Comparison of ENCODE assay signal across 22 cellular contexts in the genomic region with DNA sequence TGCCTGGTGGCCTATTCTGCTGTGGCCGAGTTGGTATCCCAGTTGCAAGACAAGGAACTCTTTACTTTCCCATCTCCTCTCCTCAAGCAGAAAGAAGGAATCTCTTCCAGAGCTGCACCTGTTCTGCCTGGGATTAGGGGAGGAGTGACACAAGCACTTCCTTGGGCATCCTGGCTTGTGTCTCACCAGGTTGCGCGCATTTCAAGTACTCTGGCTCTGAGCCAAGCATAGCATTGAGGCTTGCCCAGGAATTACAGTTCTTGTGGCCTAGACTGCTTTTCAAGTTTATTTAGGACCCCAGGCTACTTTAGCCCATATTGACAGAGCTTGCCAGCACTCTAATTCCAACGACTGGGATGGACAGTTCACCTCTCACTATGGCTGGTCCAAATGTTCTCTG.
A peak's percentile ranks its signal among the peaks of the same experiment; 100 is the strongest.
DNase-seq lines count a peak whose midpoint lies in the region; TF ChIP-seq lines count a peak whose summit lies in the region.
"Had no signal": no experiment of that assay in that cellular context is flagged by ENCODE, and none has a peak within 500 bp of the region (broad histone marks: within the 10 kb centered on the region; RNA-seq: fewer than 3 reads in every experiment).

No MANE protein-coding gene starts in this region.

- H3K27me3 ChIP-seq in tibial artery, result no peaks in the 10 kb centered on the region
- H3K27me3 ChIP-seq: ascending aorta, tibial nerve had no signal

- no peak overlapping the region for H3K27ac ChIP-seq in tibial artery
- H3K27ac ChIP-seq: ascending aorta, KMS-11, skin epidermis, tibial nerve had no signal

- peaks cover 0 to under 1% (median 0%) of the 10 kb centered on the region in 3 donors for H3K9me3 ChIP-seq in tibial artery

- H3K4me3 ChIP-seq in tibial artery, result no peak overlapping the region
- H3K4me3 ChIP-seq: ascending aorta, skin epidermis, tibial nerve had no signal

- no peak for TF ChIP-seq CTCF in tibial artery (IDR thresholded peaks at IDR 0.05)

- intact Hi-C loops in tibial artery (cut with DNase I; ENCODE audit: low total_unique reads), result no loop called here

- no peaks in the 10 kb centered on the region for H3K36me3 ChIP-seq in tibial artery
- H3K36me3 ChIP-seq: ascending aorta had no signal

- peak in 2 of 3 experiments; percentile 55 to 61 for DNase-seq in NCI-H1417 (lab: John Stamatoyannopoulos, UW)
- no peak for DNase-seq in NCI-H1417 treated with DMSO at 0.1 percent for 48 hours (lab: John Stamatoyannopoulos, UW)
- DNase-seq in NCI-H1105 (lab: John Stamatoyannopoulos, UW), result peak; percentile 80
- DNase-seq in NCI-H510A (lab: John Stamatoyannopoulos, UW), result peak; percentile 4
- DNase-seq in kidney tubule cell (ENCODE audit: low spot score), result peak; percentile 22
- no peak for DNase-seq in ecto neural progenitor cell (ENCODE audit: low spot score)
- no peak for DNase-seq in tibial artery
- DNase-seq in NOMO-1 treated with dmso at 0.1 percent for 144 hours (lab: John Stamatoyannopoulos, UW; ENCODE audit: unreplicated experiment), result no peak
- DNase-seq: activated CD8-positive, alpha-beta T cell treated with anti-CD3 and anti-CD28 coated beads for 36 hours; activated naive CD8-positive, alpha-beta T cell treated with anti-CD3 and anti-CD28 coated beads, Interleukin-2, amount 10 ng/mL, durations not matched to agents 7 days and 5 days; caudate nucleus; CD4-positive, alpha-beta T cell; dermis blood vessel endothelial cell; DND-41; HCEC 1CT; left cardiac atrium; NCI-H526 treated with DMSO at 0.1 percent for 48 hours; stimulated activated naive CD8-positive, alpha-beta T cell treated with anti-CD3 and anti-CD28 coated beads, Interleukin-15, amount 100 ng/mL, for 72 hours had no signal

- H3K4me1 ChIP-seq in tibial artery, result peaks cover 0 to 3% (median 0%) of the 10 kb centered on the region in 4 donors
- H3K4me1 ChIP-seq: ascending aorta, tibial nerve had no signal

Comparison
In these comparisons a context has a peak if more than half of its experiments do, and no peak if none do; other contexts are left out.
1. DNase-seq: peak in NCI-H1417 (2 of 3), NCI-H1105 (single experiment), NCI-H510A (single experiment) and kidney tubule cell (single experiment); none in NCI-H1417 treated with DMSO at 0.1 percent for 48 hours (single experiment), ecto neural progenitor cell (single experiment), tibial artery (0 of 2) and NOMO-1 treated with dmso at 0.1 percent for 144 hours (single experiment).